In genomic region chr18:4230450-4231168, GRCh38 we compare ENCODE assay signal across 2 cellular contexts.
A peak's percentile ranks its signal among the peaks of the same experiment; 100 is the strongest.
TF ChIP-seq lines count a peak whose summit lies in the region.

No MANE protein-coding gene starts in this region.

TF ChIP-seq in GM23338, 12 proteins besides CTCF, POLR2A, EP300 and RAD21:
- TF ChIP-seq REST (IDR thresholded peaks at IDR 0.05; ENCODE audit: unreplicated experiment) (peak; percentile 72), CREB1 (CRISPR knock-in tag; IDR thresholded peaks at IDR 0.05; ENCODE audit: low read depth) (no peak), ZNF331 (CRISPR knock-in tag; IDR thresholded peaks at IDR 0.05; ENCODE audit: low read depth) (no peak), NANOG (IDR thresholded peaks at IDR 0.05; ENCODE audit: borderline replicate concordance) (no peak), ETS1 (IDR thresholded peaks at IDR 0.05) (no peak), EZH2 (IDR thresholded peaks at IDR 0.05; ENCODE audit: low read depth, unreplicated experiment) (no peak)

TF ChIP-seq in GM12878, 131 proteins besides CTCF, POLR2A, EP300 and RAD21 (continued from another document and continues in another):
- TF ChIP-seq MLLT1 (IDR thresholded peaks at IDR 0.05) (peak; percentile 24; the same call in 1 of the 2 replicates), E4F1 (IDR thresholded peaks at IDR 0.05; ENCODE audit: borderline replicate concordance, partially characterized antibody) (no peak), CREM (IDR thresholded peaks at IDR 0.05; ENCODE audit: low read depth) (no peak), ASH2L (IDR thresholded peaks at IDR 0.05; ENCODE audit: borderline replicate concordance, low read depth) (no peak), REST (IDR thresholded peaks at IDR 0.05; ENCODE audit: low read depth, low read length) (peak; percentile 75; the same call in 1 of the 2 replicates), CBFB (IDR thresholded peaks at IDR 0.05; ENCODE audit: low read depth) (no peak), HSF1 (IDR thresholded peaks at IDR 0.05; ENCODE audit: low read depth, low read length) (no peak), ZZZ3 (IDR thresholded peaks at IDR 0.05; ENCODE audit: control insufficient read depth, insufficient read length, low read depth) (no peak), TCF3 (IDR thresholded peaks at IDR 0.05; ENCODE audit: borderline replicate concordance, insufficient read depth, low read depth, low read length) (no peak), PAX8 (IDR thresholded peaks at IDR 0.05) (no peak), CEBPZ (IDR thresholded peaks at IDR 0.05; ENCODE audit: low read depth, low read length) (no peak), ATF7 (IDR thresholded peaks at IDR 0.05; ENCODE audit: low read depth) (peak; percentile 73), IKZF1 (conservative IDR thresholded peaks at IDR 0.05) (peak; percentile 63), NFYA (IDR thresholded peaks at IDR 0.05; ENCODE audit: borderline replicate concordance, low read depth, low read length) (no peak), ZNF687 (IDR thresholded peaks at IDR 0.05) (no peak), RUNX3 (IDR thresholded peaks at IDR 0.05; ENCODE audit: low read length) (peak; percentile 75), DPF2 (IDR thresholded peaks at IDR 0.05) (peak; percentile 29; the same call in 1 of the 2 replicates), NKRF (conservative IDR thresholded peaks at IDR 0.05) (no peak), IKZF2 (IDR thresholded peaks at IDR 0.05) (peak; percentile 78 to 83), CUX1 (IDR thresholded peaks at IDR 0.05; ENCODE audit: insufficient replicate concordance, low read depth, low read length) (no peak), RB1 (IDR thresholded peaks at IDR 0.05; ENCODE audit: borderline replicate concordance) (no peak), FOXK2 (IDR thresholded peaks at IDR 0.05) (no peak), EED (IDR thresholded peaks at IDR 0.05; ENCODE audit: low read depth) (no peak), SPI1 (IDR thresholded peaks at IDR 0.05; ENCODE audit: borderline replicate concordance, insufficient read depth, low read depth, low read length) (no peak), SMAD5 (IDR thresholded peaks at IDR 0.05; ENCODE audit: low read depth) (no peak), MTA2 (IDR thresholded peaks at IDR 0.05; ENCODE audit: low read depth) (peak; percentile 80), NR2C1 (IDR thresholded peaks at IDR 0.05) (no peak; the same call in 1 of the 2 replicates)
